13 cellular contexts compared by ENCODE assay signal in the genomic region with DNA sequence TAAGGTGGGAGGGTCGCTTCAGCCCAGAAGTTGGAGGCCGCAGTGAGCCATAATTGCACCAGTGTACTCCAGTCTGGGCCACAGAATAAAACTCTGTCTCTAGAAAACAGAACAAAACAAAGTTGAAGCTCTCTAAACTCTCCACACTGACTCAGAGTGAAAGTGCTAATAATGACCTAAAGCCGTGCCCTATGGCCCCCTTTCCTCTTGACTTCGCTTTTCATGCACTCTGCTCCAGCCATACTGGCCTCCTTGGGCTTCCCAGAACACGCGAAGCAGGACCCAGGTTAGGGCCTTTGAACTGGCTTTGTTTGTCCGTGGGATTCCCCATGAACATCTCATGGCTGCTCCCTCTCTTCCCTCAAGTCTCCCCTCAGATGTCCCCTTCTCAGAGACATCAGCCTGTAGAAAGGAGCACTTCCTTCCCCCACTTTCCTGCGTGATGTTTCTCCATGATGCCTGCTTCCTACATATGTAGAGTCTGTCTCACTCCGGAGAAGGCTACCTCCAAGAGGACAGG. TPM values are rescaled to one million over a fixed set of nuclear protein-coding genes. Genes with fewer than 3 reads are reported as not detected.
DNase-seq lines count a peak whose midpoint lies in the region; ATAC-seq lines count a peak whose summit lies in the region.
"Had no signal": no experiment of that assay in that cellular context is flagged by ENCODE, and none has a peak within 500 bp of the region (broad histone marks: within the 10 kb centered on the region; RNA-seq: fewer than 3 reads in every experiment).

No MANE protein-coding gene starts in this region.

- peaks cover 26 to 47% (median 43%) of the 10 kb centered on the region in 3 donors for H3K4me1 Mint-ChIP-seq in naive B cell

- no peaks in the 10 kb centered on the region for H3K27me3 Mint-ChIP-seq in naive B cell

- ATAC-seq in GM18517 (IDR thresholded peaks at IDR 0.05; ENCODE audit: unreplicated experiment) (peak; percentile 63), GM21576 (IDR thresholded peaks at IDR 0.05; ENCODE audit: unreplicated experiment) (peak; percentile 53), HG03457 (IDR thresholded peaks at IDR 0.05; ENCODE audit: unreplicated experiment) (peak; percentile 41), naive B cell (ENCODE audit: low read depth in 2 of 2) (peak in 1 of 2 donors; percentile 7)
- ATAC-seq: HCT116 had no signal

- peaks cover 0 to 2% (median 0%) of the 10 kb centered on the region in 7 donors for H3K9me3 Mint-ChIP-seq in naive B cell

- H3K4me3 Mint-ChIP-seq in naive B cell: peak overlapping the region; percentile 17 to 79 (median 62)

- H3K27ac Mint-ChIP-seq in naive B cell: peak overlapping the region; percentile 56 to 95 (median 82)

- no peaks in the 10 kb centered on the region for H3K36me3 Mint-ChIP-seq in naive B cell

- DNase-seq in naive B cell (no peak), T-helper 9 cell (no peak), globus pallidus (ENCODE audit: low spot score) (no peak)
- DNase-seq in stimulated activated naive CD4-positive, alpha-beta T cell treated with Interleukin-2 at 50 U/mL for 16 hours (lab: John Stamatoyannopoulos, UW): no peak
- no peak for DNase-seq in stimulated activated CD4-positive, alpha-beta T cell treated with anti-CD3 and anti-CD28 coated beads, Interleukin-1b, Interleukin-23, amount 100 ng/mL, for 48 hours
- DNase-seq: activated CD4-positive, alpha-beta T cell treated with anti-CD3 and anti-CD28 coated beads, Interleukin-2, amount 50 U/mL, for 48 hours; DMS 273 treated with DMSO at 0.1 percent for 48 hours; NCI-H1105; pancreas had no signal

RNA-seq across cellular contexts. Expression of a gene that starts 18.6 kb away (rescaled TPM):
- polyA plus RNA-seq in naive B cell (ENCODE audit: low read depth in 6 of 6): 1 to 10 TPM in 5 of 6 donors, not detected in 1; 2.0 to 3.3 (median 2.4) TPM

RNA-seq across cellular contexts. Expression of a gene that starts 34.6 kb away (rescaled TPM):
- not detected for polyA plus RNA-seq in naive B cell (ENCODE audit: low read depth in 6 of 6)
